ENCODE assay signal across 33 cellular contexts in genomic region chr7:155955367-155955635, GRCh38.
DNase-seq lines count a peak whose midpoint lies in the region; ATAC-seq and TF ChIP-seq lines count a peak whose summit lies in the region.
"Had no signal": no experiment of that assay in that cellular context is flagged by ENCODE, and none has a peak within 500 bp of the region (broad histone marks: within the 10 kb centered on the region; RNA-seq: fewer than 3 reads in every experiment).

No MANE protein-coding gene starts in this region.

- H3K9me3 ChIP-seq in esophagus muscularis mucosa = no peaks in the 10 kb centered on the region
- H3K9me3 ChIP-seq: A549; BE2C; BLaER1; BLaER1 treated with 17β-estradiol and CSF1 and Interleukin-3, amounts not matched to agents 10 nM and 100 nM; Caco-2 had no signal

- peak; percentile 19 for DNase-seq in activated CD8-positive, alpha-beta memory T cell treated with anti-CD3 and anti-CD28 coated beads for 24 hours
- DNase-seq in activated CD8-positive, alpha-beta memory T cell treated with anti-CD3 and anti-CD28 coated beads, Interleukin-2, amount 50 U/mL, for 48 hours = no peak
- DNase-seq in ecto neural progenitor cell (ENCODE audit: low spot score) (peak; percentile 33), esophagus muscularis mucosa (ENCODE audit: extremely low spot score) (peak; percentile 78), ureter (ENCODE audit: low spot score) (peak; percentile 9), GM10266 (ENCODE audit: extremely low spot score) (no peak), NCI-H1105 treated with DMSO at 0.1 percent for 48 hours (lab: John Stamatoyannopoulos, UW) (no peak)
- DNase-seq: 8988T; ACHN; AML-193; BE2C; C1 segment of cervical spinal cord; Calu3; CD4-positive, alpha-beta memory T cell; CD4-positive, alpha-beta T cell; CD4-positive, CD25-positive, alpha-beta regulatory T cell; CD8-positive, alpha-beta memory T cell; CD8-positive, alpha-beta T cell; COR-L47; DMS 273 treated with DMSO at 0.1 percent for 48 hours; DMS153; DMS53; DMS79; DMS79 treated with DMSO at 0.1 percent for 48 hours; DND-41; EL had no signal

- TF ChIP-seq POLR2A in esophagus muscularis mucosa (IDR thresholded peaks at IDR 0.05; ENCODE audit: low read depth) = no peak

- intact Hi-C loops in esophagus muscularis mucosa (cut with DNase I) = no loop called here

- H3K36me3 ChIP-seq in esophagus muscularis mucosa = no peaks in the 10 kb centered on the region
- H3K36me3 ChIP-seq: BE2C; BLaER1; BLaER1 treated with 17β-estradiol and CSF1 and Interleukin-3, amounts not matched to agents 10 nM and 100 nM had no signal

- H3K27me3 ChIP-seq in esophagus muscularis mucosa = peaks cover 0 to 21% (median 0%) of the 10 kb centered on the region in 4 donors
- H3K27me3 ChIP-seq: BLaER1 had no signal

- no peak overlapping the region for H3K4me3 ChIP-seq in esophagus muscularis mucosa
- H3K4me3 ChIP-seq: A549; BLaER1; BLaER1 treated with 17β-estradiol and CSF1 and Interleukin-3, amounts not matched to agents 10 nM and 100 nM had no signal

- no peak for TF ChIP-seq CTCF in esophagus muscularis mucosa (IDR thresholded peaks at IDR 0.05)
- TF ChIP-seq CTCF in GM10266 (IDR thresholded peaks at IDR 0.05; ENCODE audit: control insufficient read depth, insufficient read depth, low read depth, missing control alignments) = no peak

- ATAC-seq in esophagus mucosa = no peak
- ATAC-seq: A549; CD8-positive, alpha-beta T cell had no signal

- 67% methylated on average over 9 of the region's 9 CpGs for WGBS in esophagus muscularis mucosa

- no peaks in the 10 kb centered on the region for H3K4me1 ChIP-seq in esophagus muscularis mucosa
- H3K4me1 ChIP-seq: BE2C; BLaER1; BLaER1 treated with 17β-estradiol and CSF1 and Interleukin-3, amounts not matched to agents 10 nM and 100 nM had no signal

- H3K27ac ChIP-seq in esophagus muscularis mucosa (replicated peaks in 1 of 4) = no peak overlapping the region
- H3K27ac ChIP-seq: 22Rv1; BLaER1; BLaER1 treated with 17β-estradiol and CSF1 and Interleukin-3, amounts not matched to agents 10 nM and 100 nM; C4-2B had no signal

- no peak for TF ChIP-seq EP300 in esophagus muscularis mucosa (IDR thresholded peaks at IDR 0.05)

Comparison
In these comparisons a context has a peak if more than half of its experiments do, and no peak if none do; other contexts are left out.
1. DNase-seq: peak in activated CD8-positive, alpha-beta memory T cell treated with anti-CD3 and anti-CD28 coated beads for 24 hours (single experiment), ecto neural progenitor cell (single experiment), esophagus muscularis mucosa (single experiment) and ureter (single experiment); none in activated CD8-positive, alpha-beta memory T cell treated with anti-CD3 and anti-CD28 coated beads, Interleukin-2, amount 50 U/mL, for 48 hours (single experiment), GM10266 (single experiment) and NCI-H1105 treated with DMSO at 0.1 percent for 48 hours (single experiment).